Comparison of ENCODE assay signal across 9 cellular contexts in genomic region chr3:31979006-31979697, GRCh38. TPM values are rescaled to one million over a fixed set of nuclear protein-coding genes. Genes with fewer than 3 reads are reported as not detected.
A peak's percentile ranks its signal among the peaks of the same experiment; 100 is the strongest.
DNase-seq lines count a peak whose midpoint lies in the region; ATAC-seq and TF ChIP-seq lines count a peak whose summit lies in the region.
"Had no signal": no experiment of that assay in that cellular context is flagged by ENCODE, and none has a peak within 500 bp of the region (broad histone marks: within the 10 kb centered on the region; RNA-seq: fewer than 3 reads in every experiment).

No MANE protein-coding gene starts in this region.

- peaks cover 29% of the 10 kb centered on the region for H3K27me3 ChIP-seq in CD4-positive, alpha-beta T cell (ENCODE audit: control insufficient read depth, insufficient read depth, low read length)
- H3K27me3 ChIP-seq in OCI-LY3 (ENCODE audit: low read depth, low read length), result no peaks in the 10 kb centered on the region
- no peaks in the 10 kb centered on the region for H3K27me3 ChIP-seq in body of pancreas
- no peaks in the 10 kb centered on the region for H3K27me3 ChIP-seq in adrenal gland

- ATAC-seq in CD4-positive, alpha-beta T cell (ENCODE audit: poor library complexity), result no peak
- ATAC-seq in body of pancreas, result no peak
- ATAC-seq in mucosa of descending colon, result no peak

- H3K9me3 Mint-ChIP-seq in CD4-positive, alpha-beta T cell, result no peaks in the 10 kb centered on the region

- peaks cover 41% of the 10 kb centered on the region for H3K36me3 ChIP-seq in OCI-LY3 (replicated peaks; ENCODE audit: low read depth, low read length)
- no peaks in the 10 kb centered on the region for H3K36me3 ChIP-seq in body of pancreas (replicated peaks in 1 of 2; ENCODE audit: insufficient read depth in 1 of 2, low read depth in 2 of 2)
- H3K36me3 ChIP-seq in mucosa of descending colon (ENCODE audit: low read depth), result no peaks in the 10 kb centered on the region
- no peaks in the 10 kb centered on the region for H3K36me3 ChIP-seq in adrenal gland (replicated peaks in 1 of 2)

- DNase-seq in CD4-positive, alpha-beta T cell, result no peak
- DNase-seq in GM20000 (ENCODE audit: low spot score), result peak; percentile 65
- DNase-seq in fibroblast of villous mesenchyme (ENCODE audit: low read depth), result peak; percentile 57
- no peak for DNase-seq in body of pancreas
- no peak for DNase-seq in mucosa of descending colon
- no peak for DNase-seq in stimulated activated CD4-positive, alpha-beta T cell treated with anti-CD3 and anti-CD28 coated beads, Interleukin-1b, Interleukin-23, amount 100 ng/mL, for 48 hours
- no peak for DNase-seq in adrenal gland
- DNase-seq: DMS79 had no signal

- peaks cover 11% of the 10 kb centered on the region for H3K4me1 Mint-ChIP-seq in CD4-positive, alpha-beta T cell (ENCODE audit: low read depth)

- H3K27ac ChIP-seq in CD4-positive, alpha-beta T cell (ENCODE audit: low read depth, low read length), result no peak overlapping the region
- peak overlapping the region; percentile 88 for H3K27ac ChIP-seq in OCI-LY3 (ENCODE audit: low read length)
- no peak overlapping the region for H3K27ac ChIP-seq in body of pancreas
- no peak overlapping the region for H3K27ac ChIP-seq in adrenal gland

- H3K4me1 ChIP-seq in OCI-LY3 (ENCODE audit: low read length) (peaks cover 54% of the 10 kb centered on the region), body of pancreas (peaks cover 15% of the 10 kb centered on the region), mucosa of descending colon (ENCODE audit: low read depth) (peaks cover 7% of the 10 kb centered on the region), adrenal gland (replicated peaks in 1 of 2) (peaks cover 0 to 13% of the 10 kb centered on the region in 2 donors)

- no peak overlapping the region for H3K27ac Mint-ChIP-seq in CD4-positive, alpha-beta T cell

- peaks cover 56% of the 10 kb centered on the region for H3K79me2 ChIP-seq in OCI-LY3 (ENCODE audit: low read length)

- CTCF ChIA-PET in CD4-positive, alpha-beta T cell (lab: Charles Lee), result no interaction called here

- peak overlapping the region; percentile 83 for H3K4me3 Mint-ChIP-seq in CD4-positive, alpha-beta T cell

- peak overlapping the region; percentile 75 for H3K4me2 ChIP-seq in OCI-LY3 (ENCODE audit: low read length)

- H3K9ac ChIP-seq in OCI-LY3 (ENCODE audit: low read length), result peak overlapping the region; percentile 86

- H3K4me3 ChIP-seq in OCI-LY3 (ENCODE audit: low read length) (peak overlapping the region; percentile 81), fibroblast of villous mesenchyme (ENCODE audit: low read depth, low read length) (peak overlapping the region; percentile 98), body of pancreas (no peak overlapping the region), mucosa of descending colon (no peak overlapping the region), adrenal gland (no peak overlapping the region)

- H4K20me1 ChIP-seq in OCI-LY3 (ENCODE audit: insufficient read depth, low read length), result no peaks in the 10 kb centered on the region

- no peak for TF ChIP-seq CTCF in CD4-positive, alpha-beta T cell (IDR thresholded peaks at IDR 0.05)
- TF ChIP-seq CTCF in GM20000 (IDR thresholded peaks at IDR 0.05; ENCODE audit: extremely low read depth, missing control alignments), result no peak
- no peak for TF ChIP-seq CTCF in OCI-LY3 (IDR thresholded peaks at IDR 0.05; ENCODE audit: low read depth, low read length)
- no peak for TF ChIP-seq CTCF in fibroblast of villous mesenchyme (IDR thresholded peaks at IDR 0.05; ENCODE audit: insufficient read depth, low read depth, low read length)
- TF ChIP-seq CTCF in body of pancreas (IDR thresholded peaks at IDR 0.05), result no peak
- no peak for TF ChIP-seq CTCF in mucosa of descending colon (IDR thresholded peaks at IDR 0.05)
- no peak for TF ChIP-seq CTCF in adrenal gland (IDR thresholded peaks at IDR 0.05)

- 62 to 67% methylated on average over 5 of the region's 5 CpGs for WGBS in body of pancreas, 2 donors
- WGBS in adrenal gland, 4 donors, result 68 to 78% (median 76%) methylated on average over 5 of the region's 5 CpGs

- TF ChIP-seq POLR2A in body of pancreas (IDR thresholded peaks at IDR 0.05), result no peak
- no peak for TF ChIP-seq POLR2A in adrenal gland (IDR thresholded peaks at IDR 0.05)

- peaks cover 3% of the 10 kb centered on the region for H3K36me3 Mint-ChIP-seq in CD4-positive, alpha-beta T cell (ENCODE audit: low read depth)

- no peak overlapping the region for H2AFZ ChIP-seq in OCI-LY3 (ENCODE audit: low read depth, low read length)

- intact Hi-C loops in CD4-positive, alpha-beta T cell (cut with DNase I, micrococcal nuclease), result no loop called here
- intact Hi-C loops in body of pancreas (cut with DNase I), result no loop called here
- intact Hi-C loops in mucosa of descending colon (cut with DNase I, micrococcal nuclease), result no loop called here
- intact Hi-C loops in adrenal gland (cut with DNase I), result no loop called here

- POLR2A ChIA-PET in CD4-positive, alpha-beta T cell (lab: Charles Lee), result no interaction called here

- H3K27me3 Mint-ChIP-seq in CD4-positive, alpha-beta T cell, result peaks cover 81% of the 10 kb centered on the region

- H3K9me3 ChIP-seq in CD4-positive, alpha-beta T cell (ENCODE audit: control insufficient read depth, low read length), result no peaks in the 10 kb centered on the region
- no peaks in the 10 kb centered on the region for H3K9me3 ChIP-seq in OCI-LY3 (ENCODE audit: insufficient read depth, low read length)
- H3K9me3 ChIP-seq in body of pancreas, result no peaks in the 10 kb centered on the region
- H3K9me3 ChIP-seq in mucosa of descending colon, result no peaks in the 10 kb centered on the region
- no peaks in the 10 kb centered on the region for H3K9me3 ChIP-seq in adrenal gland (replicated peaks in 1 of 3)

RNA-seq across cellular contexts. Expression of gene OSBPL10, which starts 1.9 kb away (rescaled TPM):
- not detected for total RNA-seq in CD4-positive, alpha-beta T cell
- total RNA-seq in fibroblast of villous mesenchyme (7.3 and 16.8 TPM in 2 replicates), body of pancreas (10 to 100 TPM in 1 of 2 donors, 1 to 10 TPM in 1; 3.4 to 27.0 TPM), mucosa of descending colon (10 to 100 TPM; 15.7 to 23.9 (median 16.6) TPM), adrenal gland (10 to 100 TPM in 5 of 8 donors, 1 to 10 TPM in 3; 7.6 to 55.6 (median 13.1) TPM)
- polyA plus RNA-seq in adrenal gland, result 1 to 10 TPM; 2.0 to 9.6 (median 2.2) TPM

RNA-seq across cellular contexts. Expression of gene ZNF860, which starts 2.4 kb away (rescaled TPM):
- not detected for total RNA-seq in CD4-positive, alpha-beta T cell
- total RNA-seq in fibroblast of villous mesenchyme (0.86 and 0.97 TPM in 2 replicates), body of pancreas (1 to 10 TPM; 1.0 to 2.6 TPM), mucosa of descending colon (1 to 10 TPM in 1 of 3 donors, under 1 TPM in 2; 0.63 to 1.0 (median 0.70) TPM), adrenal gland (1 to 10 TPM in 2 of 8 donors, under 1 TPM in 6; 0.18 to 1.1 (median 0.40) TPM)
- polyA plus RNA-seq in adrenal gland, result under 1 TPM; 0.10 to 0.71 (median 0.16) TPM

Comparison
In these comparisons a context has a peak if more than half of its experiments do, and no peak if none do; other contexts are left out.
1. DNase-seq: peak in GM20000 (single experiment) and fibroblast of villous mesenchyme (single experiment); none in CD4-positive, alpha-beta T cell (0 of 10), body of pancreas (0 of 4), mucosa of descending colon (0 of 3), stimulated activated CD4-positive, alpha-beta T cell treated with anti-CD3 and anti-CD28 coated beads, Interleukin-1b, Interleukin-23, amount 100 ng/mL, for 48 hours (single experiment) and adrenal gland (0 of 7).
2. H3K4me3 ChIP-seq: peak in OCI-LY3 (single experiment) and fibroblast of villous mesenchyme (single experiment); none in body of pancreas (0 of 2), mucosa of descending colon (single experiment) and adrenal gland (0 of 4).